In genomic region chr17:2058521-2059124, GRCh38 we compare ENCODE assay signal across 8 cellular contexts. TPM values are rescaled to one million over a fixed set of nuclear protein-coding genes. Genes with fewer than 3 reads are reported as not detected.
DNase-seq lines count a peak whose midpoint lies in the region; ATAC-seq and TF ChIP-seq lines count a peak whose summit lies in the region.

No MANE protein-coding gene starts in this region.

- 98% methylated on average over 17 of the region's 58 CpGs for WGBS in SK-N-SH (ENCODE audit: low lambda C conversion rate)

- H3K9me3 Mint-ChIP-seq in activated B cell treated with CpG ODN at 0.5 μM for 24 hours (no peaks in the 10 kb centered on the region), memory B cell (no peaks in the 10 kb centered on the region)

- peaks cover 18% of the 10 kb centered on the region for H3K36me3 Mint-ChIP-seq in activated B cell treated with CpG ODN at 0.5 μM for 24 hours (ENCODE audit: low read depth)
- peaks cover 9% of the 10 kb centered on the region for H3K36me3 Mint-ChIP-seq in memory B cell

- CTCF ChIA-PET in SK-N-SH (lab: Yijun Ruan, JAX) = interaction anchor here (0.6 to 8.0 kb wide), 15 partner anchors 10 to 194 kb away, joined by 3 to 185 read pairs (median 4); no protein-coding TSS in a partner anchor
- CTCF ChIA-PET in activated B cell treated with CpG ODN at 0.5 μM for 24 hours (lab: Charles Lee) = interaction anchor here (0.6 to 8.6 kb wide), 22 partner anchors 8 to 223 kb away, joined by 3 to 228 read pairs (median 5); no protein-coding TSS in a partner anchor

- H3K9ac ChIP-seq in SK-N-SH = no peak overlapping the region

- peak; percentile 44 for TF ChIP-seq CTCF in SK-N-SH (IDR thresholded peaks at IDR 0.05)
- TF ChIP-seq CTCF in activated B cell treated with CpG ODN at 0.5 μM for 24 hours (IDR thresholded peaks at IDR 0.05) = peak; percentile 49
- TF ChIP-seq CTCF in thoracic aorta (IDR thresholded peaks at IDR 0.05) = peak; percentile 33

- H3K4me1 Mint-ChIP-seq in activated B cell treated with CpG ODN at 0.5 μM for 24 hours = peaks cover 36% of the 10 kb centered on the region
- H3K4me1 Mint-ChIP-seq in memory B cell = peaks cover 20% of the 10 kb centered on the region

- TF ChIP-seq EP300 in SK-N-SH (IDR thresholded peaks at IDR 0.05; ENCODE audit: borderline replicate concordance in 1 of 2, low read depth in 1 of 2, low read length in 1 of 2) = no peak

- POLR2A ChIA-PET in SK-N-SH (lab: Yijun Ruan, JAX) (no interaction called here), activated B cell treated with CpG ODN at 0.5 μM for 24 hours (lab: Charles Lee) (interaction anchor here (0.6 to 24.5 kb wide), 14 partner anchors 10 to 342 kb away, joined by 3 to 449 read pairs (median 4); no protein-coding TSS in a partner anchor)

- H3K4me3 ChIP-seq in SK-N-SH (ENCODE audit: low read depth in 2 of 2, low read length in 1 of 2) (no peak overlapping the region; a peak in 1 of 4 replicates), thoracic aorta (peak overlapping the region; percentile 48)

- H3K27me3 ChIP-seq in SK-N-SH (ENCODE audit: insufficient read depth) (no peaks in the 10 kb centered on the region), thoracic aorta (replicated peaks; ENCODE audit: insufficient read depth) (no peaks in the 10 kb centered on the region)

- H3K27me3 Mint-ChIP-seq in activated B cell treated with CpG ODN at 0.5 μM for 24 hours = no peaks in the 10 kb centered on the region
- H3K27me3 Mint-ChIP-seq in memory B cell = peaks cover 5% of the 10 kb centered on the region

- peaks cover 0 to 25% of the 10 kb centered on the region in 2 experiments for H3K36me3 ChIP-seq in SK-N-SH (replicated peaks in 1 of 2; ENCODE audit: control insufficient read depth in 1 of 2, insufficient read depth in 2 of 2, low read length in 1 of 2)
- H3K36me3 ChIP-seq in thoracic aorta = peaks cover 5% of the 10 kb centered on the region

- no peaks in the 10 kb centered on the region for H4K20me1 ChIP-seq in SK-N-SH (ENCODE audit: insufficient read depth)

- intact Hi-C loops in activated B cell treated with CpG ODN at 0.5 μM for 24 hours (cut with micrococcal nuclease) = loop anchor here (1.0 to 5.0 kb wide), 3 partner anchors 12 to 44 kb away; no protein-coding TSS in a partner anchor

- no peaks in the 10 kb centered on the region for H3K9me3 ChIP-seq in SK-N-SH
- no peaks in the 10 kb centered on the region for H3K9me3 ChIP-seq in thoracic aorta

- H3K4me1 ChIP-seq in SK-N-SH (ENCODE audit: control insufficient read depth in 1 of 2, insufficient read depth in 2 of 2, low read depth in 1 of 2, low read length in 1 of 2) (peaks cover 13 to 20% of the 10 kb centered on the region in 2 experiments; a peak in 3 of 4 replicates), thoracic aorta (ENCODE audit: control insufficient read depth in 1 of 2, low read depth in 2 of 2) (peaks cover 11 to 37% of the 10 kb centered on the region in 2 donors)

- no peaks in the 10 kb centered on the region for H3K9me2 ChIP-seq in SK-N-SH

- H3K79me2 ChIP-seq in SK-N-SH (ENCODE audit: insufficient read depth) = no peaks in the 10 kb centered on the region

- H3K4me3 Mint-ChIP-seq in activated B cell treated with CpG ODN at 0.5 μM for 24 hours = peak overlapping the region; percentile 69
- H3K4me3 Mint-ChIP-seq in memory B cell = peak overlapping the region; percentile 69

- no peak for DNase-seq in SK-N-SH
- DNase-seq in activated B cell treated with CpG ODN at 0.5 μM for 24 hours = peak; percentile 74
- DNase-seq in ecto neural progenitor cell (ENCODE audit: low spot score) = peak; percentile 69
- peak; percentile 71 to 81 for DNase-seq in memory B cell (ENCODE audit: low spot score in 2 of 2)
- no peak for DNase-seq in thoracic aorta (ENCODE audit: low spot score)
- DNase-seq in NCI-H187 treated with DMSO at 0.1 percent for 48 hours (lab: John Stamatoyannopoulos, UW) = no peak

- ATAC-seq in SK-N-SH treated with all-trans-retinoic acid at 6 μM for 48 hours (no peak), activated B cell treated with CpG ODN at 0.5 μM for 24 hours (ENCODE audit: low read depth) (peak; percentile 29), memory B cell (ENCODE audit: low read depth) (peak; percentile 29), thoracic aorta (ENCODE audit: insufficient number of reproducible peaks, low FRiP score, low read depth) (no peak), HG03378 (IDR thresholded peaks at IDR 0.05; ENCODE audit: unreplicated experiment) (no peak)

- H3K27ac Mint-ChIP-seq in activated B cell treated with CpG ODN at 0.5 μM for 24 hours (no peak overlapping the region), memory B cell (no peak overlapping the region)

- 0 out of 2 replicates have a peak, but pooled peaks have one; percentile 15 for TF ChIP-seq RAD21 in SK-N-SH (IDR thresholded peaks at IDR 0.05; ENCODE audit: low read length)

- H3F3A ChIP-seq in SK-N-SH (replicated peaks; ENCODE audit: insufficient read depth) = peaks cover 12% of the 10 kb centered on the region

- no peak overlapping the region for H2AFZ ChIP-seq in SK-N-SH (ENCODE audit: low read depth)

- H3K27ac ChIP-seq in SK-N-SH (ENCODE audit: low read depth in 2 of 2, low read length in 1 of 2) = no peak overlapping the region
- H3K27ac ChIP-seq in thoracic aorta = no peak overlapping the region

- H3K4me2 ChIP-seq in SK-N-SH = no peak overlapping the region

TF ChIP-seq in SK-N-SH, 30 proteins besides CTCF, POLR2A, EP300 and RAD21:
- TF ChIP-seq POLR2AphosphoS5 (IDR thresholded peaks at IDR 0.05; ENCODE audit: low read depth, low read length) (no peak), SMC3 (IDR thresholded peaks at IDR 0.05; ENCODE audit: low read depth, low read length) (peak; percentile 13; the same call in 1 of the 2 replicates)
TF ChIP-seq in SK-N-SH: peak in this region for 1.

TF ChIP-seq in SK-N-SH treated with all-trans-retinoic acid at 6 μM for 48 hours, 23 proteins besides CTCF, POLR2A, EP300 and RAD21 (continues in another document):
- TF ChIP-seq ZNF70 (CRISPR knock-in tag; IDR thresholded peaks at IDR 0.05) = no peak
- TF ChIP-seq, protein P1, sequence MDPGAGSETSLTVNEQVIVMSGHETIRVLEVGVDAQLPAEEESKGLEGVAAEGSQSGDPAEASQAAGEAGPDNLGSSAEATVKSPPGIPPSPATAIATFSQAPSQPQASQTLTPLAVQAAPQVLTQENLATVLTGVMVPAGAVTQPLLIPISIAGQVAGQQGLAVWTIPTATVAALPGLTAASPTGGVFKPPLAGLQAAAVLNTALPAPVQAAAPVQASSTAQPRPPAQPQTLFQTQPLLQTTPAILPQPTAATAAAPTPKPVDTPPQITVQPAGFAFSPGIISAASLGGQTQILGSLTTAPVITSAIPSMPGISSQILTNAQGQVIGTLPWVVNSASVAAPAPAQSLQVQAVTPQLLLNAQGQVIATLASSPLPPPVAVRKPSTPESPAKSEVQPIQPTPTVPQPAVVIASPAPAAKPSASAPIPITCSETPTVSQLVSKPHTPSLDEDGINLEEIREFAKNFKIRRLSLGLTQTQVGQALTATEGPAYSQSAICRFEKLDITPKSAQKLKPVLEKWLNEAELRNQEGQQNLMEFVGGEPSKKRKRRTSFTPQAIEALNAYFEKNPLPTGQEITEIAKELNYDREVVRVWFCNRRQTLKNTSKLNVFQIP (CRISPR knock-in tag; IDR thresholded peaks at IDR 0.05; ENCODE audit: borderline replicate concordance, low read depth) = no peak
- TF ChIP-seq ZNF8 (CRISPR knock-in tag; IDR thresholded peaks at IDR 0.05) = no peak
- TF ChIP-seq RARB (CRISPR knock-in tag; IDR thresholded peaks at IDR 0.05) = no peak
- TF ChIP-seq ARNTL (CRISPR knock-in tag; IDR thresholded peaks at IDR 0.05; ENCODE audit: borderline replicate concordance, low read depth) = no peak
- no peak for TF ChIP-seq ZFP3 (CRISPR knock-in tag; IDR thresholded peaks at IDR 0.05)
- TF ChIP-seq TCF4 (CRISPR knock-in tag; IDR thresholded peaks at IDR 0.05; ENCODE audit: borderline replicate concordance) = no peak
- no peak for TF ChIP-seq ESRRG (CRISPR knock-in tag; IDR thresholded peaks at IDR 0.05)
- TF ChIP-seq, protein P2, sequence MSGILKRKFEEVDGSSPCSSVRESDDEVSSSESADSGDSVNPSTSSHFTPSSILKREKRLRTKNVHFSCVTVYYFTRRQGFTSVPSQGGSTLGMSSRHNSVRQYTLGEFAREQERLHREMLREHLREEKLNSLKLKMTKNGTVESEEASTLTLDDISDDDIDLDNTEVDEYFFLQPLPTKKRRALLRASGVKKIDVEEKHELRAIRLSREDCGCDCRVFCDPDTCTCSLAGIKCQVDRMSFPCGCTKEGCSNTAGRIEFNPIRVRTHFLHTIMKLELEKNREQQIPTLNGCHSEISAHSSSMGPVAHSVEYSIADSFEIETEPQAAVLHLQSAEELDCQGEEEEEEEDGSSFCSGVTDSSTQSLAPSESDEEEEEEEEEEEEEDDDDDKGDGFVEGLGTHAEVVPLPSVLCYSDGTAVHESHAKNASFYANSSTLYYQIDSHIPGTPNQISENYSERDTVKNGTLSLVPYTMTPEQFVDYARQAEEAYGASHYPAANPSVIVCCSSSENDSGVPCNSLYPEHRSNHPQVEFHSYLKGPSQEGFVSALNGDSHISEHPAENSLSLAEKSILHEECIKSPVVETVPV (CRISPR knock-in tag; IDR thresholded peaks at IDR 0.05) = no peak

RNA-seq across cellular contexts. Expression of gene HIC1, which starts 3.7 kb away (rescaled TPM):
- 3.8 and 6.4 TPM in 2 replicates for polyA plus RNA-seq in SK-N-SH (2012; rRNA removed)
- polyA plus RNA-seq in SK-N-SH (2012; cell fraction: cytosol; rRNA removed) = 2.1 and 3.1 TPM in 2 replicates
- 13.7 and 15.5 TPM in 2 replicates for polyA plus RNA-seq in SK-N-SH (2012; cell fraction: nucleus; rRNA removed)
- total RNA-seq in activated B cell treated with CpG ODN at 0.5 μM for 24 hours = 8.3 and 9.3 TPM in 2 replicates
- 10 to 100 TPM; 38.3 to 53.9 TPM for total RNA-seq in thoracic aorta

RNA-seq across cellular contexts. Expression of gene OVCA2, which starts 16.8 kb away (rescaled TPM):
- 58.1 and 59.2 TPM in 2 replicates for polyA plus RNA-seq in SK-N-SH (2012; rRNA removed)
- 39.2 and 51.0 TPM in 2 replicates for polyA plus RNA-seq in SK-N-SH (2012; cell fraction: cytosol; rRNA removed)
- 34.5 and 38.7 TPM in 2 replicates for polyA plus RNA-seq in SK-N-SH (2012; cell fraction: nucleus; rRNA removed)
- total RNA-seq in activated B cell treated with CpG ODN at 0.5 μM for 24 hours (29.4 and 31.2 TPM in 2 replicates), thoracic aorta (10 to 100 TPM; 44.1 to 46.6 TPM)

RNA-seq across cellular contexts. Expression of gene DPH1, which starts 28.7 kb away (rescaled TPM):
- 36.2 and 39.5 TPM in 2 replicates for polyA plus RNA-seq in SK-N-SH (2012; rRNA removed)
- polyA plus RNA-seq in SK-N-SH (2012; cell fraction: cytosol; rRNA removed) = 10.0 and 16.0 TPM in 2 replicates
- polyA plus RNA-seq in SK-N-SH (2012; cell fraction: nucleus; rRNA removed) = 149 and 180 TPM in 2 replicates
- total RNA-seq in activated B cell treated with CpG ODN at 0.5 μM for 24 hours = 49.3 and 63.4 TPM in 2 replicates
- total RNA-seq in thoracic aorta = 10 to 100 TPM; 46.0 to 61.1 TPM

RNA-seq across cellular contexts. Expression of gene RTN4RL1, which starts 33.5 kb away (rescaled TPM):
- polyA plus RNA-seq in SK-N-SH (2012; rRNA removed) = 0.07 TPM in 1 of 2 replicates, not detected in the other
- 0.01 and 0.03 TPM in 2 replicates for polyA plus RNA-seq in SK-N-SH (2012; cell fraction: cytosol; rRNA removed)
- 0.02 and 0.04 TPM in 2 replicates for polyA plus RNA-seq in SK-N-SH (2012; cell fraction: nucleus; rRNA removed)
- total RNA-seq in activated B cell treated with CpG ODN at 0.5 μM for 24 hours (not detected in 2 replicates), thoracic aorta (1 to 10 TPM; 5.4 to 8.0 TPM)

Comparison
In these comparisons a context has a peak if more than half of its experiments do, and no peak if none do; other contexts are left out.
1. DNase-seq: peak in activated B cell treated with CpG ODN at 0.5 μM for 24 hours (single experiment), ecto neural progenitor cell (single experiment) and memory B cell (2 of 2); none in SK-N-SH (single experiment), thoracic aorta (single experiment) and NCI-H187 treated with DMSO at 0.1 percent for 48 hours (single experiment).
2. ATAC-seq: peak in activated B cell treated with CpG ODN at 0.5 μM for 24 hours (single experiment) and memory B cell (single experiment); none in SK-N-SH treated with all-trans-retinoic acid at 6 μM for 48 hours (single experiment), thoracic aorta (single experiment) and HG03378 (single experiment).
3. Peak in every context shown above with its lines, with median percentiles within 50 percentile points of each other: CTCF ChIP-seq.